Comparison of ENCODE assay signal across 9 cellular contexts in genomic region chr22:40679249-40679963, GRCh38. TPM values are rescaled to one million over a fixed set of nuclear protein-coding genes. Genes with fewer than 3 reads are reported as not detected.
A peak's percentile ranks its signal among the peaks of the same experiment; 100 is the strongest.
DNase-seq lines count a peak whose midpoint lies in the region; ATAC-seq, FAIRE-seq and TF ChIP-seq lines count a peak whose summit lies in the region.
"Had no signal": no experiment of that assay in that cellular context is flagged by ENCODE, and none has a peak within 500 bp of the region (broad histone marks: within the 10 kb centered on the region; RNA-seq: fewer than 3 reads in every experiment).

Gene MCHR1 (plus strand): TSS chr22:40679484. CDS start chr22:40679653, 169 bp downstream.

- peak; percentile 62 for FAIRE-seq in urothelium cell line (lab: Jason Lieb, UNC)

- H3K9me3 ChIP-seq in heart right ventricle (no peaks in the 10 kb centered on the region), ectodermal cell (ENCODE audit: control insufficient read depth, low read length) (no peaks in the 10 kb centered on the region), muscle layer of duodenum (ENCODE audit: control insufficient read depth in 1 of 2, low read length in 2 of 2) (no peaks in the 10 kb centered on the region)

- WGBS in heart right ventricle, 2 donors = 15 to 19% methylated on average over 21 of the region's 21 CpGs
- 17 to 27% methylated on average over 21 of the region's 21 CpGs for WGBS in ectodermal cell, 2 experiments

- H3K27ac ChIP-seq in heart right ventricle (peak within 1 kb of the TSS in 2 of 10 donors; percentile 31 to 53), ectodermal cell (ENCODE audit: insufficient read depth, low read depth, low read length, poor library complexity, severe bottlenecking) (peak within 1 kb of the TSS; percentile 31), muscle layer of duodenum (ENCODE audit: low read length) (no peak within 1 kb of the TSS)

- H3K27me3 ChIP-seq in heart right ventricle = peaks cover 0 to 22% (median 0%) of the 10 kb centered on the region in 7 donors
- H3K27me3 ChIP-seq in ectodermal cell (ENCODE audit: control insufficient read depth, insufficient read depth, low read length, poor library complexity, severe bottlenecking) = no peaks in the 10 kb centered on the region
- peaks cover 16% of the 10 kb centered on the region for H3K27me3 ChIP-seq in muscle layer of duodenum (ENCODE audit: low read depth, low read length)

- ATAC-seq in heart right ventricle (peak in 4 of 8 donors; percentile 18 to 31 (median 25)), Right ventricle myocardium inferior (no peak), HG02642 (IDR thresholded peaks at IDR 0.05; ENCODE audit: poor library complexity, unreplicated experiment) (no peak)

- H3K4me3 ChIP-seq in heart right ventricle (peak within 1 kb of the TSS in 8 of 10 donors; percentile 24 to 46 (median 36)), ectodermal cell (ENCODE audit: insufficient read depth, low read depth, low read length) (peak within 1 kb of the TSS; percentile 3), muscle layer of duodenum (ENCODE audit: low read depth in 1 of 2, low read length in 2 of 2) (peak within 1 kb of the TSS; percentile 26 to 61)

- no peaks in the 10 kb centered on the region for H3K36me3 ChIP-seq in heart right ventricle
- no peaks in the 10 kb centered on the region for H3K36me3 ChIP-seq in ectodermal cell (ENCODE audit: control insufficient read depth, insufficient read depth, low read length)
- H3K36me3 ChIP-seq in muscle layer of duodenum (ENCODE audit: control insufficient read depth in 1 of 2, insufficient read depth in 2 of 2, low read length in 2 of 2) = no peaks in the 10 kb centered on the region

- intact Hi-C loops in heart right ventricle (cut with DNase I) = no loop called here
- intact Hi-C loops in Right ventricle myocardium inferior (cut with DNase I) = no loop called here

- no peak for TF ChIP-seq CTCF in heart right ventricle (IDR thresholded peaks at IDR 0.05)

- no peak for DNase-seq in heart right ventricle
- no peak for DNase-seq in Right ventricle myocardium inferior (ENCODE audit: missing footprints)
- DNase-seq in urothelium cell line (ENCODE audit: low spot score) = no peak
- no peak for DNase-seq in NCI-H345 (lab: John Stamatoyannopoulos, UW)
- DNase-seq in pons (ENCODE audit: low spot score) = no peak
- DNase-seq: stimulated activated CD4-positive, alpha-beta T cell treated with anti-CD3 and anti-CD28 coated beads, Interleukin-2, amount 100 ng/mL, for 48 hours had no signal

- H3K4me1 ChIP-seq in heart right ventricle (peaks cover 6 to 50% (median 25%) of the 10 kb centered on the region in 9 donors), ectodermal cell (ENCODE audit: control insufficient read depth, insufficient read depth, low read length) (peaks cover 34% of the 10 kb centered on the region), muscle layer of duodenum (ENCODE audit: control insufficient read depth in 1 of 2, insufficient read depth in 2 of 2, low read length in 2 of 2) (peaks cover 0 to 21% of the 10 kb centered on the region in 2 donors)

RNA-seq across cellular contexts. Expression of gene MCHR1, which starts in this region (rescaled TPM):
- 1 to 10 TPM in 2 of 10 donors, under 1 TPM in 7, not detected in 1; 0.19 to 1.5 (median 0.37) TPM for total RNA-seq in heart right ventricle
- polyA plus RNA-seq in heart right ventricle = under 1 TPM; 0.15 to 0.39 TPM
- total RNA-seq in Right ventricle myocardium inferior = 1.2 TPM
- polyA plus RNA-seq in ectodermal cell (2013, experiment 1 of 4) = 1.3 TPM
- polyA plus RNA-seq in ectodermal cell (2013, experiment 2 of 4) = 1.2 TPM
- polyA plus RNA-seq in ectodermal cell (2013, experiment 3 of 4) = 1.2 TPM
- polyA plus RNA-seq in ectodermal cell (2013, experiment 4 of 4) = 2.4 TPM
